Comparison of ENCODE assay signal across 8 cellular contexts in the genomic region with DNA sequence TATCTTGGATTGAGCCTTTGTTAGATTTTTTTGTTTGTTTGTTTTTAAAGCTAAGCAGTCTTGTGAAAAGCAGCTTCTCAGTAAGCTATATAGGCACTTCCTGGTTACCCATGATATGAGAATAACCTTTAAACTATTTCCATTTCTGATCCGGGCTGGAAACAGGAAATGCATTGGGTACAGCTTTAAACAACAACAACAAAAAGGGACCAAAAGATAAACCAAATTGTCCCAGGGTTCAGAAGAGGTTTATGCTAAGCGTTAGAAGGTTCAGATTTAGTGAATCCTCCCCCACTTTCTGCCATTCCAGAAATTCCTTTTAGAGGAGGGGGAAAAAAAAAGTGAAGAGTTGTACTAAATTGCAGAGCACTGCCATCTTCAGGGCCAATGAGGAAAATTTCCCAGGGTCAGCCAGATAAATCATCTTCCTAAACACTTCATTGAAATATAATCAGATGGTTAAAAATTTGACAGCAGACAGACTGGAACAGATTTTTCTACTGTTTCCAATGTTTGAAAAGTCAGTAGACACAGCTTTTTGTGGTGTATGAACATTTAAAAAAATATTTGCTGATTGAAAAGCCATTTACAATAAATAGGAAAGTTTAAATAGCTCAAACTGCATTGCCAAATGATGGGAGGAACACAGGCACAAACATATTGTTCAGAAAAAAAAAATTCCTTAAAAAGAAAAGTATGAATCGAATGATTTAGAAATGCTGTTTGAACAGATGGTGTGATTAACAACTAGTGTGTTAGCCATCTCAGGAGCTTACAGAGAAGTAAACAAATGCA.
DNase-seq lines count a peak whose midpoint lies in the region; ATAC-seq, FAIRE-seq and TF ChIP-seq lines count a peak whose summit lies in the region.

No MANE protein-coding gene starts in this region.

- no peaks in the 10 kb centered on the region for H3K79me2 ChIP-seq in K562 (ENCODE audit: control insufficient read depth, insufficient read depth, low read length)

- TF ChIP-seq EP300 in K562 (IDR thresholded peaks at IDR 0.05; ENCODE audit: low read length), result no peak

- no peaks in the 10 kb centered on the region for H3K9me1 ChIP-seq in K562 (ENCODE audit: control insufficient read depth, insufficient read depth, low read length)

- H4K20me1 ChIP-seq in K562 (replicated peaks; ENCODE audit: control insufficient read depth, insufficient read depth, low read length), result no peaks in the 10 kb centered on the region

- H3K9me3 ChIP-seq in K562 (replicated peaks; ENCODE audit: control insufficient read depth, insufficient read depth, low read depth, low read length) (no peaks in the 10 kb centered on the region), stomach smooth muscle (ENCODE audit: control insufficient read depth in 2 of 2, low read length in 2 of 2) (no peaks in the 10 kb centered on the region)

- 2% methylated on average over 3 of the region's 3 CpGs for WGBS in K562 (ENCODE audit: insufficient coverage, low coverage, missing lambda C conversion rate)

- no peaks in the 10 kb centered on the region for H3K9me3 Mint-ChIP-seq in natural killer cell
- no peaks in the 10 kb centered on the region for H3K9me3 Mint-ChIP-seq in natural killer cell treated with Interleukin-12 subunit alpha and Interleukin-12 subunit beta and Interleukin-15 and Interleukin-18, amount 100 ng/mL, for 72 hours

- H3K4me3 ChIP-seq in K562, result no peak overlapping the region
- peak overlapping the region; percentile 24 to 31 for H3K4me3 ChIP-seq in stomach smooth muscle (ENCODE audit: low read length in 2 of 2)

- peak; percentile 29 for FAIRE-seq in K562 (lab: Jason Lieb, UNC)

- H3K27ac ChIP-seq in K562 (ENCODE audit: extremely low read depth, low read depth, low read length) (no peak overlapping the region), stomach smooth muscle (ENCODE audit: low read length) (no peak overlapping the region)

- no peaks in the 10 kb centered on the region for H3K36me3 Mint-ChIP-seq in natural killer cell
- no peaks in the 10 kb centered on the region for H3K36me3 Mint-ChIP-seq in natural killer cell treated with Interleukin-12 subunit alpha and Interleukin-12 subunit beta and Interleukin-15 and Interleukin-18, amount 100 ng/mL, for 72 hours

- no peak overlapping the region for H3K4me2 ChIP-seq in K562 (ENCODE audit: insufficient read depth, low read length)

- POLR2A ChIA-PET in K562 (lab: Yijun Ruan, JAX), result interaction anchor here (0.5 to 0.7 kb wide), 2 partner anchors 646 to 994 kb away, joined by 3 read pairs; no protein-coding TSS in a partner anchor

- intact Hi-C loops in natural killer cell (cut with micrococcal nuclease) (no loop called here), K562 (cut with micrococcal nuclease) (loop anchor here (5.0 to 10.0 kb wide), 3 partner anchors 543 to 718 kb away; no protein-coding TSS in a partner anchor)

- peak; percentile 33 for TF ChIP-seq CTCF in natural killer cell (IDR thresholded peaks at IDR 0.05)
- peak; percentile 33 to 58 (median 45); a peak in 4 of 6 replicates for TF ChIP-seq CTCF in K562 (IDR thresholded peaks at IDR 0.05 in 2 of 3, conservative IDR thresholded peaks at IDR 0.05 in 1 of 3; ENCODE audit: insufficient read depth in 2 of 3, low read depth in 1 of 3, low read length in 3 of 3)

- no peak for ATAC-seq in natural killer cell
- ATAC-seq in natural killer cell treated with Interleukin-12 subunit alpha and Interleukin-12 subunit beta and Interleukin-15 and Interleukin-18, amount 100 ng/mL, for 72 hours, result no peak
- ATAC-seq in K562, result peak; percentile 73
- ATAC-seq in GM19455 (IDR thresholded peaks at IDR 0.05; ENCODE audit: unreplicated experiment), result no peak

- H3K27me3 ChIP-seq in K562 (ENCODE audit: control insufficient read depth in 2 of 2, insufficient read depth in 2 of 2, low read length in 2 of 2) (no peaks in the 10 kb centered on the region), stomach smooth muscle (ENCODE audit: control insufficient read depth in 1 of 2, insufficient read depth in 2 of 2, low read length in 2 of 2) (no peaks in the 10 kb centered on the region)

- H3K4me1 ChIP-seq in K562 (replicated peaks in 1 of 2; ENCODE audit: control insufficient read depth in 2 of 2, insufficient read depth in 2 of 2, low read length in 2 of 2) (no peaks in the 10 kb centered on the region), stomach smooth muscle (ENCODE audit: control insufficient read depth, insufficient read depth, low read length) (no peaks in the 10 kb centered on the region)

- no peak for DNase-seq in natural killer cell
- DNase-seq in natural killer cell treated with Interleukin-12 subunit alpha and Interleukin-12 subunit beta and Interleukin-15 and Interleukin-18, amount 100 ng/mL, for 72 hours (ENCODE audit: low spot score), result no peak
- DNase-seq in NCI-H2171 (lab: John Stamatoyannopoulos, UW), result peak; percentile 74
- peak in 3 of 4 experiments; percentile 20 to 30 (median 23) for DNase-seq in K562 (ENCODE audit: extremely low read depth in 1 of 4, low spot score in 3 of 4)
- peak; percentile 44 for DNase-seq in inferior parietal cortex (ENCODE audit: extremely low spot score)
- DNase-seq in OCI-M2 (lab: John Stamatoyannopoulos, UW; ENCODE audit: unreplicated experiment), result no peak

- H3K27ac Mint-ChIP-seq in natural killer cell, result no peak overlapping the region
- H3K27ac Mint-ChIP-seq in natural killer cell treated with Interleukin-12 subunit alpha and Interleukin-12 subunit beta and Interleukin-15 and Interleukin-18, amount 100 ng/mL, for 72 hours, result no peak overlapping the region

- H3K4me1 Mint-ChIP-seq in natural killer cell, result no peaks in the 10 kb centered on the region
- no peaks in the 10 kb centered on the region for H3K4me1 Mint-ChIP-seq in natural killer cell treated with Interleukin-12 subunit alpha and Interleukin-12 subunit beta and Interleukin-15 and Interleukin-18, amount 100 ng/mL, for 72 hours (ENCODE audit: low read depth in 2 of 2)

- in situ Hi-C loops in K562 (cut with MboI), result no loop called here

- H2AFZ ChIP-seq in K562 (ENCODE audit: low read depth, low read length), result peak overlapping the region; percentile 46

- TF ChIP-seq RAD21 in K562 (CRISPR knock-in tag; conservative IDR thresholded peaks at IDR 0.05 in 1 of 2, IDR thresholded peaks at IDR 0.05 in 1 of 2), result peak; percentile 30 to 62; a peak in 3 of 4 replicates

- peaks cover 5 to 15% of the 10 kb centered on the region in 2 donors for H3K27me3 Mint-ChIP-seq in natural killer cell (ENCODE audit: low read depth in 2 of 2)
- peaks cover 12 to 18% of the 10 kb centered on the region in 2 donors for H3K27me3 Mint-ChIP-seq in natural killer cell treated with Interleukin-12 subunit alpha and Interleukin-12 subunit beta and Interleukin-15 and Interleukin-18, amount 100 ng/mL, for 72 hours

- H3K4me3 Mint-ChIP-seq in natural killer cell, result no peak overlapping the region
- no peak overlapping the region for H3K4me3 Mint-ChIP-seq in natural killer cell treated with Interleukin-12 subunit alpha and Interleukin-12 subunit beta and Interleukin-15 and Interleukin-18, amount 100 ng/mL, for 72 hours

- CTCF ChIA-PET in K562 (lab: Yijun Ruan, JAX; ENCODE audit: low intra/inter-chr PET ratio), result interaction anchor here (0.5 kb wide), 1 partner anchor 10 kb away, joined by 5 read pairs; no protein-coding TSS in a partner anchor

- H3K9ac ChIP-seq in K562 (ENCODE audit: insufficient read depth in 1 of 2, low read depth in 2 of 2, low read length in 2 of 2), result no peak overlapping the region
- H3K9ac ChIP-seq in stomach smooth muscle (ENCODE audit: low read length in 2 of 2), result no peak overlapping the region

- H3K36me3 ChIP-seq in K562 (ENCODE audit: control insufficient read depth, insufficient read depth, low read length), result no peaks in the 10 kb centered on the region
- H3K36me3 ChIP-seq in stomach smooth muscle (ENCODE audit: control insufficient read depth in 2 of 2, insufficient read depth in 2 of 2, low read length in 2 of 2), result no peaks in the 10 kb centered on the region

- BruUV-seq in K562 (replicated peaks; lab: Mats Ljungman, UMichigan), result no TSS peak

- TF ChIP-seq POLR2A in K562 (conservative IDR thresholded peaks at IDR 0.05), result no peak

TF ChIP-seq in K562, 482 proteins besides CTCF, POLR2A, EP300 and RAD21 (continues in another document):
- TF ChIP-seq, protein P1, sequence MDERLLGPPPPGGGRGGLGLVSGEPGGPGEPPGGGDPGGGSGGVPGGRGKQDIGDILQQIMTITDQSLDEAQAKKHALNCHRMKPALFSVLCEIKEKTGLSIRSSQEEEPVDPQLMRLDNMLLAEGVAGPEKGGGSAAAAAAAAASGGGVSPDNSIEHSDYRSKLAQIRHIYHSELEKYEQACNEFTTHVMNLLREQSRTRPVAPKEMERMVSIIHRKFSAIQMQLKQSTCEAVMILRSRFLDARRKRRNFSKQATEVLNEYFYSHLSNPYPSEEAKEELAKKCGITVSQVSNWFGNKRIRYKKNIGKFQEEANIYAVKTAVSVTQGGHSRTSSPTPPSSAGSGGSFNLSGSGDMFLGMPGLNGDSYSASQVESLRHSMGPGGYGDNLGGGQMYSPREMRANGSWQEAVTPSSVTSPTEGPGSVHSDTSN (CRISPR knock-in tag; IDR thresholded peaks at IDR 0.05; ENCODE audit: low read depth), result no peak
- TF ChIP-seq, protein P1 (tag; conservative IDR thresholded peaks at IDR 0.05; ENCODE audit: low read depth), result peak; percentile 48; the same call in 1 of the 2 replicates
- TF ChIP-seq SPI1 (IDR thresholded peaks at IDR 0.05; ENCODE audit: borderline replicate concordance, low read depth, low read length), result 0 out of 2 replicates have a peak, but pooled peaks have one; percentile 6
- TF ChIP-seq, protein P2, sequence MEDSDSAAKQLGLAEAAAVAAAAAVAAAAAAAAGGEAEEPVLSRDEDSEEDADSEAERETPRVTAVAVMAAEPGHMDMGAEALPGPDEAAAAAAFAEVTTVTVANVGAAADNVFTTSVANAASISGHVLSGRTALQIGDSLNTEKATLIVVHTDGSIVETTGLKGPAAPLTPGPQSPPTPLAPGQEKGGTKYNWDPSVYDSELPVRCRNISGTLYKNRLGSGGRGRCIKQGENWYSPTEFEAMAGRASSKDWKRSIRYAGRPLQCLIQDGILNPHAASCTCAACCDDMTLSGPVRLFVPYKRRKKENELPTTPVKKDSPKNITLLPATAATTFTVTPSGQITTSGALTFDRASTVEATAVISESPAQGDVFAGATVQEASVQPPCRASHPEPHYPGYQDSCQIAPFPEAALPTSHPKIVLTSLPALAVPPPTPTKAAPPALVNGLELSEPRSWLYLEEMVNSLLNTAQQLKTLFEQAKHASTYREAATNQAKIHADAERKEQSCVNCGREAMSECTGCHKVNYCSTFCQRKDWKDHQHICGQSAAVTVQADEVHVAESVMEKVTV (CRISPR knock-in tag; IDR thresholded peaks at IDR 0.05), result peak; percentile 24; the same call in 1 of the 2 replicates
- peak; percentile 67 for TF ChIP-seq ELF1 (tag; IDR thresholded peaks at IDR 0.05)

Comparison
In these comparisons a context has a peak if more than half of its experiments do, and no peak if none do; other contexts are left out.
1. DNase-seq: peak in NCI-H2171 (single experiment), K562 (3 of 4) and inferior parietal cortex (single experiment); none in natural killer cell (single experiment), natural killer cell treated with Interleukin-12 subunit alpha and Interleukin-12 subunit beta and Interleukin-15 and Interleukin-18, amount 100 ng/mL, for 72 hours (single experiment) and OCI-M2 (single experiment).